In genomic region chr22:46395145-46395544, GRCh38 we compare ENCODE assay signal across 24 cellular contexts.
"Had no signal": no experiment of that assay in that cellular context is flagged by ENCODE, and none has a peak within 500 bp of the region (broad histone marks: within the 10 kb centered on the region; RNA-seq: fewer than 3 reads in every experiment).

No MANE protein-coding gene starts in this region.

- H3K4me1 Mint-ChIP-seq: endodermal cell had no signal

- H3K27ac Mint-ChIP-seq: dendritic cell treated with granulocyte-macrophage colony-stimulating factor and Interleukin-4, amounts not matched to agents 40 ng/mL and 50 ng/mL, for 4 days; effector memory CD8-positive, alpha-beta T cell; endodermal cell; mesothelial cell of epicardium had no signal

- ATAC-seq: effector memory CD8-positive, alpha-beta T cell; esophagus mucosa; gastrocnemius medialis; heart right ventricle; left cardiac atrium; left lung; left ventricle myocardium superior; lower lobe of right lung; mucosa of descending colon had no signal

- H3K4me3 Mint-ChIP-seq: dendritic cell treated with granulocyte-macrophage colony-stimulating factor and Interleukin-4, amounts not matched to agents 40 ng/mL and 50 ng/mL, for 4 days; effector memory CD8-positive, alpha-beta T cell; endodermal cell; mesothelial cell of epicardium had no signal

- H3K27ac ChIP-seq: colonic mucosa, epithelial cell of prostate, esophagus squamous epithelium, gastrocnemius medialis, heart right ventricle, left lung, lower lobe of right lung had no signal

- H3K9me3 ChIP-seq: colonic mucosa, esophagus squamous epithelium, gastrocnemius medialis, heart right ventricle, left lung, lower lobe of right lung, mucosa of descending colon had no signal

- H3K36me3 ChIP-seq: colonic mucosa, gastrocnemius medialis, heart right ventricle, left lung had no signal

- H3K9me3 Mint-ChIP-seq: dendritic cell treated with granulocyte-macrophage colony-stimulating factor and Interleukin-4, amounts not matched to agents 40 ng/mL and 50 ng/mL, for 4 days; effector memory CD8-positive, alpha-beta T cell; endodermal cell; mesothelial cell of epicardium had no signal

- H3K36me3 Mint-ChIP-seq: mesothelial cell of epicardium had no signal

- H3K4me1 ChIP-seq: colonic mucosa, left lung, lower lobe of right lung had no signal

- H3K4me3 ChIP-seq: colonic mucosa, esophagus squamous epithelium, gastrocnemius medialis, heart right ventricle, left lung, lower lobe of right lung, mucosa of descending colon had no signal

- H3K27me3 Mint-ChIP-seq: dendritic cell treated with granulocyte-macrophage colony-stimulating factor and Interleukin-4, amounts not matched to agents 40 ng/mL and 50 ng/mL, for 4 days had no signal

- DNase-seq: colonic mucosa; cortex of kidney; effector CD8-positive, alpha-beta T cell; effector memory CD8-positive, alpha-beta T cell; endodermal cell; erythroblast; esophagus squamous epithelium; foreskin fibroblast; foreskin melanocyte; gastrocnemius medialis; glutamatergic neuron; head of caudate nucleus; heart right ventricle; hippocampal formation; left cardiac atrium; left lung; left ventricle myocardium superior; lower lobe of right lung; mesenchymal stem cell; mucosa of descending colon had no signal
